13 cellular contexts compared by ENCODE assay signal in the genomic region with DNA sequence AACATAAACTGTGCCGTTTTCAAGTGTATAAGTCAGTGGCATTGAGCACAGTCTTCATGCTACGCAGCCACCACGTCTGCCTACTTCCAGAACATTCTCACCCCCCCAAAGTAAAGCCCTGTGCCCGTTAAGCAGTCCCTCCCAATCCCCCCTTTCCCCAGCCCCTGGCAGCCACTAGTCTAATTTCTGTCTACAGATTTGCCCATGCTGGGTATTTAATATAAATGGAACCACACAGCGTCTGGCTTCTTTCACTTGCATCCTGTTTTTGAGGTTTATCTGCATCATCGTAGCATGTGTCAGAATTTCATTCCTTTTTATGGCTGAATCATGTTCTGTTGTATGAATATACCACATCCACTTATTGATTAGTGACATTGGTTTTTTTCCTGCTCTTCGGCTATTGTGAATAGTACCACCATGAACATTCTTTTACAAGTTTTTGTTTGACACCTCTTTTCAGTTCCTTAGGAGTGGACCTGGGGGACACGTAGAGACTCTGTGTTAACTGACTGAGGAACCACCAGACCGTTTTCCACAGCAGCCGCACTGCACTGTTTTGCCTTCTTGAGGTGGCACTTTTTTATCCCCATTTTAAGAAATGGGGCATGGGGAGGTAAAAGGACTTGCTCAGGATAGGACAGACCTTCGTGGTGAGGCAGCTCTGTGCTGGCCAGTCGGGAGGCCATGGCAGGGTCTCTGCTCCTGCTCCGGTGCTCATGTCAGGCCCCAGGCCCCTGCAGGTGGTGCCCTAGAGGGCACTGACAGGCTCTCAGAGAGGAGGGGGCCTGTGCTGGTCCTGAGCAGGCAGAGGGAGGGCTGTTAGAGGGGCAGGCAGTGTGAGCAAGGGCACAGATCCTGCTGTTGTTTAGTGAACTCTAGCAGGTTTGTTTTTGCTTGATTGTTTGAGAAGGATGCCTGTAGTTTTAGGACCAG.
A peak's percentile ranks its signal among the peaks of the same experiment; 100 is the strongest.
DNase-seq lines count a peak whose midpoint lies in the region; ATAC-seq, FAIRE-seq and TF ChIP-seq lines count a peak whose summit lies in the region.
"Had no signal": no experiment of that assay in that cellular context is flagged by ENCODE, and none has a peak within 500 bp of the region (broad histone marks: within the 10 kb centered on the region; RNA-seq: fewer than 3 reads in every experiment).

No MANE protein-coding gene starts in this region.

- no peak overlapping the region for H2BK15ac ChIP-seq in H1 (ENCODE audit: low read length)

- no peak for TF ChIP-seq POLR2A in H1 (IDR thresholded peaks at IDR 0.05; ENCODE audit: control extremely low read depth in 1 of 2, low read depth in 2 of 2, low read length in 2 of 2)
- TF ChIP-seq POLR2A in sigmoid colon (IDR thresholded peaks at IDR 0.05): no peak

- no peaks in the 10 kb centered on the region for H3K9me3 Mint-ChIP-seq in activated T-cell treated with anti-CD3 and anti-CD28 coated beads, Interleukin-2, amount 50 U/mL, for 4 hours
- H3K9me3 Mint-ChIP-seq: central memory CD8-positive, alpha-beta T cell had no signal

- no peak overlapping the region for H3K23ac ChIP-seq in H1 (ENCODE audit: insufficient read length)

- H4K5ac ChIP-seq in H1 (ENCODE audit: insufficient read length, low read depth, low read length): no peak overlapping the region

- no peak overlapping the region for H2BK120ac ChIP-seq in H1 (replicated peaks; ENCODE audit: low read depth, low read length)

- no peak for TF ChIP-seq RAD21 in H1 (IDR thresholded peaks at IDR 0.05 in 1 of 2, conservative IDR thresholded peaks at IDR 0.05 in 1 of 2; ENCODE audit: low read depth in 2 of 2, low read length in 2 of 2)

- H3K27me3 ChIP-seq in H1 (replicated peaks in 1 of 4; ENCODE audit: control insufficient read depth in 3 of 4, extremely low read depth in 1 of 4, insufficient read depth in 3 of 4, low read length in 3 of 4) (no peaks in the 10 kb centered on the region), sigmoid colon (no peaks in the 10 kb centered on the region)

- DNase-seq in stimulated activated naive CD4-positive, alpha-beta T cell (lab: John Stamatoyannopoulos, UW): peak in 4 of 6 experiments; percentile 24 to 78 (median 68)
- no peak for DNase-seq in stimulated activated naive CD4-positive, alpha-beta T cell treated with Interleukin-2 at 50 U/mL for 16 hours (lab: John Stamatoyannopoulos, UW)
- no peak for DNase-seq in activated T-cell treated with anti-CD3 and anti-CD28 coated beads, Interleukin-2, amount 50 U/mL, for 4 hours
- DNase-seq in H1 (ENCODE audit: low read depth in 1 of 2, low spot score in 2 of 2): no peak
- no peak for DNase-seq in left colon
- DNase-seq in sigmoid colon: no peak
- DNase-seq in kidney glomerular epithelial cell (lab: John Stamatoyannopoulos, UW): no peak
- DNase-seq: NCI-H2029 treated with DMSO at 0.1 percent for 48 hours, SW 1271 had no signal

- H3K18ac ChIP-seq in H1 (ENCODE audit: extremely low read depth, low read length): no peak overlapping the region

- no peak for FAIRE-seq in H1 (lab: Jason Lieb, UNC)
- FAIRE-seq: GM18507 had no signal

- H3K4me3 Mint-ChIP-seq in activated T-cell treated with anti-CD3 and anti-CD28 coated beads, Interleukin-2, amount 50 U/mL, for 4 hours: peak overlapping the region; percentile 37
- H3K4me3 Mint-ChIP-seq: central memory CD8-positive, alpha-beta T cell had no signal

- intact Hi-C loops in left colon (cut with DNase I, micrococcal nuclease): no loop called here
- intact Hi-C loops in sigmoid colon (cut with DNase I): no loop called here

- no peak overlapping the region for H2BK5ac ChIP-seq in H1 (ENCODE audit: low read depth, low read length)

- peaks cover 2% of the 10 kb centered on the region for H3K36me3 Mint-ChIP-seq in activated T-cell treated with anti-CD3 and anti-CD28 coated beads, Interleukin-2, amount 50 U/mL, for 4 hours (ENCODE audit: insufficient read depth)

- TF ChIP-seq CTCF in H1 (IDR thresholded peaks at IDR 0.05; ENCODE audit: control extremely low read depth in 1 of 3, insufficient read depth in 1 of 3, low read depth in 1 of 3, low read length in 3 of 3): no peak
- no peak for TF ChIP-seq CTCF in sigmoid colon (IDR thresholded peaks at IDR 0.05)

- H3K4me3 ChIP-seq in H1 (ENCODE audit: extremely low read depth in 1 of 4, insufficient read depth in 2 of 4, low read depth in 3 of 4, low read length in 4 of 4): no peak overlapping the region
- no peak overlapping the region for H3K4me3 ChIP-seq in sigmoid colon

- no peak overlapping the region for H3K9ac ChIP-seq in H1 (replicated peaks in 1 of 4; ENCODE audit: extremely low read depth in 1 of 4, low read depth in 3 of 4, low read length in 3 of 4)
- H3K9ac ChIP-seq: KMS-11 had no signal

- H3K4me1 ChIP-seq in H1 (replicated peaks in 1 of 4; ENCODE audit: control insufficient read depth in 3 of 4, insufficient read depth in 4 of 4, low read length in 3 of 4) (0 out of 7 replicates have a peak, but pooled peaks cover 0 to 2% (median 0%) of the 10 kb centered on the region in 4 experiments), sigmoid colon (peaks cover 0 to 20% (median 10%) of the 10 kb centered on the region in 4 donors)

- TF ChIP-seq EP300 in H1 (IDR thresholded peaks at IDR 0.05; ENCODE audit: borderline replicate concordance in 1 of 2, low read depth in 2 of 2, low read length in 2 of 2): no peak
- TF ChIP-seq EP300 in sigmoid colon (IDR thresholded peaks at IDR 0.05): no peak

- no peaks in the 10 kb centered on the region for H3K79me2 ChIP-seq in H1 (ENCODE audit: control insufficient read depth in 1 of 2, insufficient read depth in 2 of 2, low read length in 2 of 2)

- H2AFZ ChIP-seq in H1 (ENCODE audit: low read length): no peak overlapping the region

- H3K4me2 ChIP-seq in H1 (ENCODE audit: insufficient read depth in 1 of 2, low read depth in 2 of 2, low read length in 2 of 2): no peak overlapping the region
- H3K4me2 ChIP-seq: KMS-11 had no signal

- POLR2A ChIA-PET in H1 (lab: Charles Lee; ENCODE audit: partially characterized antibody): interaction anchor here (0.8 kb wide), 1 partner anchor 18 kb away, joined by 3 read pairs; no protein-coding TSS in a partner anchor

- H3K56ac ChIP-seq in H1 (replicated peaks; ENCODE audit: insufficient read length, low read depth, low read length): no peak overlapping the region

- H2BK20ac ChIP-seq in H1 (ENCODE audit: low read length): no peak overlapping the region

- no peaks in the 10 kb centered on the region; the same call in 1 of the 2 replicates for H3K23me2 ChIP-seq in H1 (ENCODE audit: low read depth, low read length)

- H3K27ac ChIP-seq in H1 (ENCODE audit: low read depth, low read length) (no peak overlapping the region), sigmoid colon (peak overlapping the region in 2 of 4 donors; percentile 25 to 34)
- H3K27ac ChIP-seq: KMS-11 had no signal

- no peak overlapping the region for H2BK12ac ChIP-seq in H1 (ENCODE audit: low read depth, low read length)

- no peak overlapping the region for H4K91ac ChIP-seq in H1 (replicated peaks; ENCODE audit: insufficient read length, low read length)

- H3K36me3 ChIP-seq in H1 (ENCODE audit: control insufficient read depth in 2 of 4, insufficient read depth in 4 of 4, low read length in 3 of 4): no peaks in the 10 kb centered on the region
- no peaks in the 10 kb centered on the region for H3K36me3 ChIP-seq in sigmoid colon

- 0 out of 2 replicates have a peak overlapping the region, but pooled peaks have one; percentile 24 for H2AK5ac ChIP-seq in H1 (ENCODE audit: low read depth, low read length)

- 88% methylated on average over 13 of the region's 13 CpGs; no CpG with 5 or more reads in 1 of the 2 experiments for WGBS in H1 (ENCODE audit: extremely low coverage in 1 of 2, insufficient coverage in 1 of 2, insufficient read length in 1 of 2, insufficient replicate concordance in 2 of 2, low coverage in 1 of 2, low lambda C conversion rate in 2 of 2, missing lambda C conversion rate in 1 of 2), 2 experiments
- 71 to 83% methylated on average over 13 of the region's 13 CpGs for WGBS in sigmoid colon, 2 donors

- peak; percentile 59 to 63 for ATAC-seq in activated T-cell treated with anti-CD3 and anti-CD28 coated beads, Interleukin-2, amount 50 U/mL, for 4 hours
- ATAC-seq in esophagus mucosa (no peak), left colon (no peak)

- H3K27me3 Mint-ChIP-seq in activated T-cell treated with anti-CD3 and anti-CD28 coated beads, Interleukin-2, amount 50 U/mL, for 4 hours (ENCODE audit: low read depth): no peaks in the 10 kb centered on the region

- no peaks in the 10 kb centered on the region for H3K9me3 ChIP-seq in H1 (ENCODE audit: insufficient read depth in 2 of 2, low read depth in 1 of 2, low read length in 1 of 2)
- no peaks in the 10 kb centered on the region for H3K9me3 ChIP-seq in sigmoid colon

- H4K20me1 ChIP-seq in H1 (replicated peaks in 1 of 2; ENCODE audit: control insufficient read depth in 1 of 2, insufficient read depth in 2 of 2, low read length in 2 of 2): peaks cover 0 to 2% of the 10 kb centered on the region in 2 experiments

- CTCF ChIA-PET in H1 (lab: Charles Lee; ENCODE audit: partially characterized antibody): interaction anchor here (1.5 to 1.7 kb wide), 2 partner anchors 10 to 121 kb away, joined by 3 read pairs; no protein-coding TSS in a partner anchor

- H4K8ac ChIP-seq in H1 (ENCODE audit: extremely low read depth, insufficient read depth, low read length): no peak overlapping the region

- no peak overlapping the region for H3K4ac ChIP-seq in H1 (replicated peaks; ENCODE audit: insufficient read length, low read depth, low read length)

- peaks cover 42% of the 10 kb centered on the region for H3K4me1 Mint-ChIP-seq in activated T-cell treated with anti-CD3 and anti-CD28 coated beads, Interleukin-2, amount 50 U/mL, for 4 hours (ENCODE audit: low read depth)
- H3K4me1 Mint-ChIP-seq: central memory CD8-positive, alpha-beta T cell had no signal

- H3K79me1 ChIP-seq in H1 (ENCODE audit: low read depth, low read length): no peaks in the 10 kb centered on the region; the same call in 1 of the 2 replicates

- no peak overlapping the region for H3K14ac ChIP-seq in H1 (ENCODE audit: insufficient read length)

TF ChIP-seq in H1, 55 proteins besides CTCF, POLR2A, EP300 and RAD21 (continues in another document):
- TF ChIP-seq SUZ12 (IDR thresholded peaks at IDR 0.05; ENCODE audit: low read length): no peak
- no peak for TF ChIP-seq CREB1 (IDR thresholded peaks at IDR 0.05)
- TF ChIP-seq, protein P1, sequence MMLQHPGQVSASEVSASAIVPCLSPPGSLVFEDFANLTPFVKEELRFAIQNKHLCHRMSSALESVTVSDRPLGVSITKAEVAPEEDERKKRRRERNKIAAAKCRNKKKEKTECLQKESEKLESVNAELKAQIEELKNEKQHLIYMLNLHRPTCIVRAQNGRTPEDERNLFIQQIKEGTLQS (IDR thresholded peaks at IDR 0.05; ENCODE audit: insufficient read depth, low read depth, low read length): no peak
- TF ChIP-seq CBX8 (IDR thresholded peaks at IDR 0.05; ENCODE audit: borderline replicate concordance, low read depth, low read length): no peak
- TF ChIP-seq SIRT6 (IDR thresholded peaks at IDR 0.05; ENCODE audit: low read length): no peak
- TF ChIP-seq HDAC6 (IDR thresholded peaks at IDR 0.05; ENCODE audit: low read depth, low read length): no peak
- no peak for TF ChIP-seq SAP30 (IDR thresholded peaks at IDR 0.05; ENCODE audit: insufficient read depth, insufficient replicate concordance, low read length)
- no peak for TF ChIP-seq JUND (IDR thresholded peaks at IDR 0.05; ENCODE audit: low read length)
- TF ChIP-seq TEAD4 (IDR thresholded peaks at IDR 0.05; ENCODE audit: low read depth, low read length): no peak

Comparison
In these comparisons a context has a peak if more than half of its experiments do, and no peak if none do; other contexts are left out.
1. DNase-seq: peak in stimulated activated naive CD4-positive, alpha-beta T cell (4 of 6); none in stimulated activated naive CD4-positive, alpha-beta T cell treated with Interleukin-2 at 50 U/mL for 16 hours (single experiment), activated T-cell treated with anti-CD3 and anti-CD28 coated beads, Interleukin-2, amount 50 U/mL, for 4 hours (single experiment), H1 (0 of 2), left colon (0 of 2), sigmoid colon (single experiment) and kidney glomerular epithelial cell (single experiment).
2. ATAC-seq: peak in activated T-cell treated with anti-CD3 and anti-CD28 coated beads, Interleukin-2, amount 50 U/mL, for 4 hours (2 of 2); none in esophagus mucosa (single experiment) and left colon (single experiment).